In genomic region chr20:32559753-32560380, GRCh38 we compare ENCODE assay signal across 1 cellular context.
TF ChIP-seq lines count a peak whose summit lies in the region.

No MANE protein-coding gene starts in this region.

TF ChIP-seq in HepG2, 621 proteins besides CTCF, POLR2A, EP300 and RAD21 (continued from another document and continues in another):
- TF ChIP-seq ZNF501 (CRISPR knock-in tag; IDR thresholded peaks at IDR 0.05): peak; percentile 61; the same call in 1 of the 2 replicates
- TF ChIP-seq ZNF883 (CRISPR knock-in tag; IDR thresholded peaks at IDR 0.05; ENCODE audit: not compliant biosample characterization): no peak
- TF ChIP-seq ZNF296 (CRISPR knock-in tag; conservative IDR thresholded peaks at IDR 0.05): 0 out of 2 replicates have a peak, but pooled peaks have one; percentile 66
- 0 out of 2 replicates have a peak, but pooled peaks have one; percentile 6 for TF ChIP-seq MATR3 (CRISPR knock-in tag; IDR thresholded peaks at IDR 0.05)
- 0 out of 2 replicates have a peak, but pooled peaks have one; percentile 71 for TF ChIP-seq ZNF572 (CRISPR knock-in tag; IDR thresholded peaks at IDR 0.05)
- peak; percentile 78 for TF ChIP-seq ZBTB38 (CRISPR knock-in tag; IDR thresholded peaks at IDR 0.05)
- TF ChIP-seq CENPT (CRISPR knock-in tag; IDR thresholded peaks at IDR 0.05; ENCODE audit: low read depth): no peak
- no peak for TF ChIP-seq ZFP62 (CRISPR knock-in tag; IDR thresholded peaks at IDR 0.05)
- TF ChIP-seq ZBTB14 (CRISPR knock-in tag; IDR thresholded peaks at IDR 0.05): no peak
- 0 out of 2 replicates have a peak, but pooled peaks have one; percentile 13 for TF ChIP-seq ZNF263 (CRISPR knock-in tag; IDR thresholded peaks at IDR 0.05)
- 0 out of 2 replicates have a peak, but pooled peaks have one; percentile 72 for TF ChIP-seq ZNF234 (CRISPR knock-in tag; conservative IDR thresholded peaks at IDR 0.05)
- TF ChIP-seq ZNF687 (CRISPR knock-in tag; IDR thresholded peaks at IDR 0.05): peak; percentile 88
- no peak for TF ChIP-seq ZNF432 (CRISPR knock-in tag; IDR thresholded peaks at IDR 0.05; ENCODE audit: borderline replicate concordance)
- TF ChIP-seq TCF7L2 (IDR thresholded peaks at IDR 0.05; ENCODE audit: low read depth, low read length): no peak
- TF ChIP-seq MZF1 (CRISPR knock-in tag; IDR thresholded peaks at IDR 0.05; ENCODE audit: borderline replicate concordance): no peak
- peak; percentile 23; the same call in 1 of the 2 replicates for TF ChIP-seq ZNF281 (CRISPR knock-in tag; IDR thresholded peaks at IDR 0.05; ENCODE audit: borderline replicate concordance)
- peak; percentile 60; the same call in 1 of the 2 replicates for TF ChIP-seq ZNF225 (CRISPR knock-in tag; IDR thresholded peaks at IDR 0.05)
- TF ChIP-seq ZBED4 (CRISPR knock-in tag; IDR thresholded peaks at IDR 0.05; ENCODE audit: borderline replicate concordance): no peak
- TF ChIP-seq KLF6 (CRISPR knock-in tag; IDR thresholded peaks at IDR 0.05): no peak
- TF ChIP-seq ZMAT5 (CRISPR knock-in tag; IDR thresholded peaks at IDR 0.05; ENCODE audit: borderline replicate concordance, low read depth): peak; percentile 77; the same call in 1 of the 2 replicates
- 0 out of 2 replicates have a peak, but pooled peaks have one; percentile 31 for TF ChIP-seq RXRA (CRISPR knock-in tag; IDR thresholded peaks at IDR 0.05)
- peak; percentile 68; the same call in 1 of the 2 replicates for TF ChIP-seq HNF1B (CRISPR knock-in tag; IDR thresholded peaks at IDR 0.05)
- TF ChIP-seq SALL1 (CRISPR knock-in tag; IDR thresholded peaks at IDR 0.05): 0 out of 2 replicates have a peak, but pooled peaks have one; percentile 8
- TF ChIP-seq KDM3A (CRISPR knock-in tag; IDR thresholded peaks at IDR 0.05; ENCODE audit: low read depth): 0 out of 2 replicates have a peak, but pooled peaks have one; percentile 48
- TF ChIP-seq ATF4 (CRISPR knock-in tag; IDR thresholded peaks at IDR 0.05): no peak
- peak; percentile 26; the same call in 1 of the 2 replicates for TF ChIP-seq MTA1 (CRISPR knock-in tag; IDR thresholded peaks at IDR 0.05; ENCODE audit: borderline replicate concordance)
- no peak for TF ChIP-seq ZNF546 (CRISPR knock-in tag; conservative IDR thresholded peaks at IDR 0.05)
- no peak for TF ChIP-seq ZNF737 (CRISPR knock-in tag; IDR thresholded peaks at IDR 0.05; ENCODE audit: borderline replicate concordance)
- TF ChIP-seq PHF8 (CRISPR knock-in tag; IDR thresholded peaks at IDR 0.05): peak; percentile 30; the same call in 1 of the 2 replicates
- TF ChIP-seq DNMT1 (CRISPR knock-in tag; IDR thresholded peaks at IDR 0.05): peak; percentile 70; the same call in 1 of the 2 replicates
- 0 out of 2 replicates have a peak, but pooled peaks have one; percentile 19 for TF ChIP-seq ZNF782 (CRISPR knock-in tag; IDR thresholded peaks at IDR 0.05; ENCODE audit: borderline replicate concordance)
- no peak for TF ChIP-seq ZNF749 (CRISPR knock-in tag; IDR thresholded peaks at IDR 0.05; ENCODE audit: borderline replicate concordance)
- 0 out of 2 replicates have a peak, but pooled peaks have one; percentile 52 for TF ChIP-seq THAP8 (CRISPR knock-in tag; IDR thresholded peaks at IDR 0.05; ENCODE audit: borderline replicate concordance)
- no peak for TF ChIP-seq HOMEZ (CRISPR knock-in tag; IDR thresholded peaks at IDR 0.05; ENCODE audit: low read depth)
- TF ChIP-seq CBX2 (IDR thresholded peaks at IDR 0.05; ENCODE audit: low read depth, low read length): no peak
- TF ChIP-seq CBX2 (CRISPR knock-in tag; IDR thresholded peaks at IDR 0.05; ENCODE audit: low read depth): 0 out of 2 replicates have a peak, but pooled peaks have one; percentile 56
- peak; percentile 62; the same call in 1 of the 2 replicates for TF ChIP-seq IRF9 (CRISPR knock-in tag; IDR thresholded peaks at IDR 0.05; ENCODE audit: borderline replicate concordance)
- TF ChIP-seq EHMT2 (IDR thresholded peaks at IDR 0.05; ENCODE audit: borderline replicate concordance, low read depth, low read length): no peak
- peak; percentile 37; the same call in 1 of the 2 replicates for TF ChIP-seq SMAD1 (CRISPR knock-in tag; IDR thresholded peaks at IDR 0.05; ENCODE audit: borderline replicate concordance, low read depth)
